ENCODE assay signal across 1 cellular context in genomic region chr1:213686983-213687382, GRCh38.
TF ChIP-seq lines count a peak whose summit lies in the region.

No MANE protein-coding gene starts in this region.

TF ChIP-seq in K562, 482 proteins besides CTCF, POLR2A, EP300 and RAD21 (continued from another document):
- TF ChIP-seq RREB1 (CRISPR knock-in tag; IDR thresholded peaks at IDR 0.05) (0 out of 2 replicates have a peak, but pooled peaks have one; percentile 38), USF2 (CRISPR knock-in tag; IDR thresholded peaks at IDR 0.05) (no peak), RBM39 (optimal IDR thresholded peaks at IDR 0.05; ENCODE audit: low read depth, low read length) (no peak), PYGO2 (tag; IDR thresholded peaks at IDR 0.05) (peak; percentile 78), SNIP1 (IDR thresholded peaks at IDR 0.05; ENCODE audit: low read depth) (no peak), PRDM10 (IDR thresholded peaks at IDR 0.05; ENCODE audit: partially characterized antibody) (no peak), PPARD (CRISPR knock-in tag; IDR thresholded peaks at IDR 0.05) (no peak), PATZ1 (CRISPR knock-in tag; IDR thresholded peaks at IDR 0.05; ENCODE audit: borderline replicate concordance) (peak; percentile 59; the same call in 1 of the 2 replicates), MXI1 (IDR thresholded peaks at IDR 0.05; ENCODE audit: low read depth, low read length) (no peak), ILK (tag; IDR thresholded peaks at IDR 0.05; ENCODE audit: borderline replicate concordance, low read depth) (no peak), AFF4 (CRISPR knock-in tag; IDR thresholded peaks at IDR 0.05) (no peak), ZNF121 (CRISPR knock-in tag; conservative IDR thresholded peaks at IDR 0.05) (no peak), KHSRP (IDR thresholded peaks at IDR 0.05) (no peak), ZNF175 (CRISPR knock-in tag; IDR thresholded peaks at IDR 0.05; ENCODE audit: low read depth) (peak; percentile 88), ZNF79 (CRISPR knock-in tag; IDR thresholded peaks at IDR 0.05; ENCODE audit: low read depth) (peak; percentile 86), OTX1 (CRISPR knock-in tag; IDR thresholded peaks at IDR 0.05) (0 out of 2 replicates have a peak, but pooled peaks have one; percentile 35), CGGBP1 (CRISPR knock-in tag; IDR thresholded peaks at IDR 0.05) (no peak), CBX2 (IDR thresholded peaks at IDR 0.05; ENCODE audit: insufficient read depth, low read length, poor library complexity, severe bottlenecking) (no peak), SMAD3 (CRISPR knock-in tag; conservative IDR thresholded peaks at IDR 0.05) (peak; percentile 88; the same call in 1 of the 2 replicates), ZNF239 (CRISPR knock-in tag; IDR thresholded peaks at IDR 0.05) (peak; percentile 32; the same call in 1 of the 2 replicates), HDGF (IDR thresholded peaks at IDR 0.05) (no peak), NFXL1 (CRISPR knock-in tag; IDR thresholded peaks at IDR 0.05) (no peak), HINFP (tag; conservative IDR thresholded peaks at IDR 0.05; ENCODE audit: low read depth) (peak; percentile 42; the same call in 1 of the 2 replicates), ZNF589 (CRISPR knock-in tag; IDR thresholded peaks at IDR 0.05; ENCODE audit: low read depth) (peak; percentile 68; the same call in 1 of the 2 replicates), HMG20A (CRISPR knock-in tag; conservative IDR thresholded peaks at IDR 0.05) (no peak), ZNF395 (CRISPR knock-in tag; IDR thresholded peaks at IDR 0.05) (0 out of 2 replicates have a peak, but pooled peaks have one; percentile 27), KLF6 (CRISPR knock-in tag; IDR thresholded peaks at IDR 0.05; ENCODE audit: borderline replicate concordance) (peak; percentile 87), ZNF639 (CRISPR knock-in tag; conservative IDR thresholded peaks at IDR 0.05 in 1 of 2, IDR thresholded peaks at IDR 0.05 in 1 of 2) (peak in 1 of 2 experiments; percentile 88; a peak in 2 of 4 replicates), BACH1 (tag; IDR thresholded peaks at IDR 0.05) (0 out of 2 replicates have a peak, but pooled peaks have one; percentile 51), MTA2 (IDR thresholded peaks at IDR 0.05; ENCODE audit: low read depth) (no peak), ZNF197 (CRISPR knock-in tag; IDR thresholded peaks at IDR 0.05; ENCODE audit: low read depth) (no peak), NR0B1 (IDR thresholded peaks at IDR 0.05; ENCODE audit: partially characterized antibody) (no peak)
